ENCODE assay signal across 1 cellular context in genomic region chrX:118345401-118346257, GRCh38.
A peak's percentile ranks its signal among the peaks of the same experiment; 100 is the strongest.
TF ChIP-seq lines count a peak whose summit lies in the region.

TSS of gene WDR44 (plus strand) at chrX:118346106. CDS start at chrX:118346504, 398 bp downstream.

TF ChIP-seq in HepG2, 621 proteins besides CTCF, POLR2A, EP300 and RAD21 (continued from another document and continues in another):
- no peak for TF ChIP-seq ISL2 (CRISPR knock-in tag; IDR thresholded peaks at IDR 0.05)
- no peak for TF ChIP-seq KLF6 (CRISPR knock-in tag; IDR thresholded peaks at IDR 0.05)
- TF ChIP-seq POGK (CRISPR knock-in tag; conservative IDR thresholded peaks at IDR 0.05): no peak
- 0 out of 2 replicates have a peak, but pooled peaks have one; percentile 1 for TF ChIP-seq CREB1 (IDR thresholded peaks at IDR 0.05)
- TF ChIP-seq CREB1 (CRISPR knock-in tag; IDR thresholded peaks at IDR 0.05): no peak
- TF ChIP-seq ZNF362 (CRISPR knock-in tag; IDR thresholded peaks at IDR 0.05; ENCODE audit: borderline replicate concordance): no peak
- no peak for TF ChIP-seq ZNF30 (CRISPR knock-in tag; IDR thresholded peaks at IDR 0.05)
- no peak for TF ChIP-seq HBP1 (CRISPR knock-in tag; IDR thresholded peaks at IDR 0.05; ENCODE audit: low read depth)
- no peak; the same call in 1 of the 2 replicates for TF ChIP-seq PAXIP1 (CRISPR knock-in tag; conservative IDR thresholded peaks at IDR 0.05)
- no peak for TF ChIP-seq NPAS2 (CRISPR knock-in tag; IDR thresholded peaks at IDR 0.05; ENCODE audit: borderline replicate concordance)
- no peak for TF ChIP-seq ZNF672 (CRISPR knock-in tag; IDR thresholded peaks at IDR 0.05)
- TF ChIP-seq ZNF776 (CRISPR knock-in tag; IDR thresholded peaks at IDR 0.05): no peak
- no peak for TF ChIP-seq ZNF556 (CRISPR knock-in tag; IDR thresholded peaks at IDR 0.05; ENCODE audit: borderline replicate concordance)
- no peak for TF ChIP-seq CENPX (CRISPR knock-in tag; IDR thresholded peaks at IDR 0.05)
- no peak for TF ChIP-seq ZMYM3 (CRISPR knock-in tag; IDR thresholded peaks at IDR 0.05)
- TF ChIP-seq TAF1 (CRISPR knock-in tag; IDR thresholded peaks at IDR 0.05): peak; percentile 54
- no peak for TF ChIP-seq YY1 (IDR thresholded peaks at IDR 0.05; ENCODE audit: insufficient read depth, insufficient replicate concordance, low read depth, low read length)
- no peak for TF ChIP-seq SMAD9 (CRISPR knock-in tag; IDR thresholded peaks at IDR 0.05)
- TF ChIP-seq TFAP4 (IDR thresholded peaks at IDR 0.05; ENCODE audit: borderline replicate concordance, low read depth): peak; percentile 50; the same call in 1 of the 2 replicates
- TF ChIP-seq ZNF441 (CRISPR knock-in tag; IDR thresholded peaks at IDR 0.05; ENCODE audit: borderline replicate concordance): no peak
- TF ChIP-seq NFATC3 (CRISPR knock-in tag; IDR thresholded peaks at IDR 0.05): no peak
- no peak; the same call in 1 of the 2 replicates for TF ChIP-seq SIN3A (IDR thresholded peaks at IDR 0.05; ENCODE audit: borderline replicate concordance, low read depth, low read length)
- TF ChIP-seq KAT2B (IDR thresholded peaks at IDR 0.05; ENCODE audit: borderline replicate concordance, low read depth, low read length): no peak
- TF ChIP-seq ZFP62 (CRISPR knock-in tag; IDR thresholded peaks at IDR 0.05): no peak
- TF ChIP-seq TMF1 (CRISPR knock-in tag; IDR thresholded peaks at IDR 0.05; ENCODE audit: low read depth): no peak
- no peak for TF ChIP-seq BCLAF1 (IDR thresholded peaks at IDR 0.05)
- no peak for TF ChIP-seq ZNF281 (CRISPR knock-in tag; IDR thresholded peaks at IDR 0.05; ENCODE audit: borderline replicate concordance)
- no peak for TF ChIP-seq RNF219 (CRISPR knock-in tag; IDR thresholded peaks at IDR 0.05)
- no peak for TF ChIP-seq HNRNPUL1 (IDR thresholded peaks at IDR 0.05; ENCODE audit: low read depth, low read length)
- peak; percentile 58 for TF ChIP-seq RBFOX2 (IDR thresholded peaks at IDR 0.05; ENCODE audit: low read depth, low read length)
- no peak for TF ChIP-seq ZNF780A (CRISPR knock-in tag; IDR thresholded peaks at IDR 0.05)
- TF ChIP-seq ZSCAN22 (CRISPR knock-in tag; IDR thresholded peaks at IDR 0.05): no peak
- no peak for TF ChIP-seq ZNF740 (CRISPR knock-in tag; IDR thresholded peaks at IDR 0.05)
- TF ChIP-seq KDM3A (CRISPR knock-in tag; IDR thresholded peaks at IDR 0.05; ENCODE audit: low read depth): no peak
- TF ChIP-seq ZSCAN12 (CRISPR knock-in tag; IDR thresholded peaks at IDR 0.05): no peak
- peak; percentile 65 for TF ChIP-seq ZNF687 (CRISPR knock-in tag; IDR thresholded peaks at IDR 0.05)
- no peak for TF ChIP-seq JARID2 (CRISPR knock-in tag; IDR thresholded peaks at IDR 0.05; ENCODE audit: insufficient replicate concordance)
